In genomic region chr1:202692959-202693555, GRCh38 we compare ENCODE assay signal across 1 cellular context.
TF ChIP-seq lines count a peak whose summit lies in the region.

No MANE protein-coding gene starts in this region.

TF ChIP-seq in HepG2, 621 proteins besides CTCF, POLR2A, EP300 and RAD21 (continued from another document and continues in another):
- TF ChIP-seq PITX1 (CRISPR knock-in tag; IDR thresholded peaks at IDR 0.05), result no peak
- TF ChIP-seq ZSCAN31 (CRISPR knock-in tag; IDR thresholded peaks at IDR 0.05; ENCODE audit: low read depth), result no peak
- TF ChIP-seq ZNF350 (CRISPR knock-in tag; IDR thresholded peaks at IDR 0.05; ENCODE audit: borderline replicate concordance, low read depth), result no peak
- no peak for TF ChIP-seq HNRNPUL1 (IDR thresholded peaks at IDR 0.05; ENCODE audit: low read depth, low read length)
- TF ChIP-seq TBP (CRISPR knock-in tag; IDR thresholded peaks at IDR 0.05), result no peak
- no peak for TF ChIP-seq ZNF629 (CRISPR knock-in tag; conservative IDR thresholded peaks at IDR 0.05)
- TF ChIP-seq ZNF263 (CRISPR knock-in tag; IDR thresholded peaks at IDR 0.05), result peak; percentile 60; the same call in 1 of the 2 replicates
- TF ChIP-seq FOSL1 (CRISPR knock-in tag; IDR thresholded peaks at IDR 0.05; ENCODE audit: borderline replicate concordance), result no peak
- peak; percentile 74; the same call in 1 of the 2 replicates for TF ChIP-seq ZNF83 (CRISPR knock-in tag; IDR thresholded peaks at IDR 0.05; ENCODE audit: borderline replicate concordance)
- TF ChIP-seq RFX3 (CRISPR knock-in tag; IDR thresholded peaks at IDR 0.05), result no peak
- peak; percentile 83; the same call in 1 of the 2 replicates for TF ChIP-seq NKX3-1 (CRISPR knock-in tag; IDR thresholded peaks at IDR 0.05)
- TF ChIP-seq, protein P1, sequence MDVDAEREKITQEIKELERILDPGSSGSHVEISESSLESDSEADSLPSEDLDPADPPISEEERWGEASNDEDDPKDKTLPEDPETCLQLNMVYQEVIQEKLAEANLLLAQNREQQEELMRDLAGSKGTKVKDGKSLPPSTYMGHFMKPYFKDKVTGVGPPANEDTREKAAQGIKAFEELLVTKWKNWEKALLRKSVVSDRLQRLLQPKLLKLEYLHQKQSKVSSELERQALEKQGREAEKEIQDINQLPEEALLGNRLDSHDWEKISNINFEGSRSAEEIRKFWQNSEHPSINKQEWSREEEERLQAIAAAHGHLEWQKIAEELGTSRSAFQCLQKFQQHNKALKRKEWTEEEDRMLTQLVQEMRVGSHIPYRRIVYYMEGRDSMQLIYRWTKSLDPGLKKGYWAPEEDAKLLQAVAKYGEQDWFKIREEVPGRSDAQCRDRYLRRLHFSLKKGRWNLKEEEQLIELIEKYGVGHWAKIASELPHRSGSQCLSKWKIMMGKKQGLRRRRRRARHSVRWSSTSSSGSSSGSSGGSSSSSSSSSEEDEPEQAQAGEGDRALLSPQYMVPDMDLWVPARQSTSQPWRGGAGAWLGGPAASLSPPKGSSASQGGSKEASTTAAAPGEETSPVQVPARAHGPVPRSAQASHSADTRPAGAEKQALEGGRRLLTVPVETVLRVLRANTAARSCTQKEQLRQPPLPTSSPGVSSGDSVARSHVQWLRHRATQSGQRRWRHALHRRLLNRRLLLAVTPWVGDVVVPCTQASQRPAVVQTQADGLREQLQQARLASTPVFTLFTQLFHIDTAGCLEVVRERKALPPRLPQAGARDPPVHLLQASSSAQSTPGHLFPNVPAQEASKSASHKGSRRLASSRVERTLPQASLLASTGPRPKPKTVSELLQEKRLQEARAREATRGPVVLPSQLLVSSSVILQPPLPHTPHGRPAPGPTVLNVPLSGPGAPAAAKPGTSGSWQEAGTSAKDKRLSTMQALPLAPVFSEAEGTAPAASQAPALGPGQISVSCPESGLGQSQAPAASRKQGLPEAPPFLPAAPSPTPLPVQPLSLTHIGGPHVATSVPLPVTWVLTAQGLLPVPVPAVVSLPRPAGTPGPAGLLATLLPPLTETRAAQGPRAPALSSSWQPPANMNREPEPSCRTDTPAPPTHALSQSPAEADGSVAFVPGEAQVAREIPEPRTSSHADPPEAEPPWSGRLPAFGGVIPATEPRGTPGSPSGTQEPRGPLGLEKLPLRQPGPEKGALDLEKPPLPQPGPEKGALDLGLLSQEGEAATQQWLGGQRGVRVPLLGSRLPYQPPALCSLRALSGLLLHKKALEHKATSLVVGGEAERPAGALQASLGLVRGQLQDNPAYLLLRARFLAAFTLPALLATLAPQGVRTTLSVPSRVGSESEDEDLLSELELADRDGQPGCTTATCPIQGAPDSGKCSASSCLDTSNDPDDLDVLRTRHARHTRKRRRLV (CRISPR knock-in tag; IDR thresholded peaks at IDR 0.05), result no peak
- peak; percentile 57; the same call in 1 of the 2 replicates for TF ChIP-seq ZMYM4 (CRISPR knock-in tag; IDR thresholded peaks at IDR 0.05)
- no peak for TF ChIP-seq AGO1 (IDR thresholded peaks at IDR 0.05; ENCODE audit: low read depth, low read length, poor library complexity, severe bottlenecking)
- no peak for TF ChIP-seq ZNF510 (CRISPR knock-in tag; IDR thresholded peaks at IDR 0.05; ENCODE audit: low read depth)
- peak; percentile 64; the same call in 1 of the 2 replicates for TF ChIP-seq CCDC6 (CRISPR knock-in tag; IDR thresholded peaks at IDR 0.05)
- TF ChIP-seq, protein P2, sequence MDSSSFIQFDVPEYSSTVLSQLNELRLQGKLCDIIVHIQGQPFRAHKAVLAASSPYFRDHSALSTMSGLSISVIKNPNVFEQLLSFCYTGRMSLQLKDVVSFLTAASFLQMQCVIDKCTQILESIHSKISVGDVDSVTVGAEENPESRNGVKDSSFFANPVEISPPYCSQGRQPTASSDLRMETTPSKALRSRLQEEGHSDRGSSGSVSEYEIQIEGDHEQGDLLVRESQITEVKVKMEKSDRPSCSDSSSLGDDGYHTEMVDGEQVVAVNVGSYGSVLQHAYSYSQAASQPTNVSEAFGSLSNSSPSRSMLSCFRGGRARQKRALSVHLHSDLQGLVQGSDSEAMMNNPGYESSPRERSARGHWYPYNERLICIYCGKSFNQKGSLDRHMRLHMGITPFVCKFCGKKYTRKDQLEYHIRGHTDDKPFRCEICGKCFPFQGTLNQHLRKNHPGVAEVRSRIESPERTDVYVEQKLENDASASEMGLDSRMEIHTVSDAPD (CRISPR knock-in tag; IDR thresholded peaks at IDR 0.05), result no peak
- no peak for TF ChIP-seq NONO (IDR thresholded peaks at IDR 0.05)
- no peak for TF ChIP-seq NONO (CRISPR knock-in tag; conservative IDR thresholded peaks at IDR 0.05)
- TF ChIP-seq, protein P3, sequence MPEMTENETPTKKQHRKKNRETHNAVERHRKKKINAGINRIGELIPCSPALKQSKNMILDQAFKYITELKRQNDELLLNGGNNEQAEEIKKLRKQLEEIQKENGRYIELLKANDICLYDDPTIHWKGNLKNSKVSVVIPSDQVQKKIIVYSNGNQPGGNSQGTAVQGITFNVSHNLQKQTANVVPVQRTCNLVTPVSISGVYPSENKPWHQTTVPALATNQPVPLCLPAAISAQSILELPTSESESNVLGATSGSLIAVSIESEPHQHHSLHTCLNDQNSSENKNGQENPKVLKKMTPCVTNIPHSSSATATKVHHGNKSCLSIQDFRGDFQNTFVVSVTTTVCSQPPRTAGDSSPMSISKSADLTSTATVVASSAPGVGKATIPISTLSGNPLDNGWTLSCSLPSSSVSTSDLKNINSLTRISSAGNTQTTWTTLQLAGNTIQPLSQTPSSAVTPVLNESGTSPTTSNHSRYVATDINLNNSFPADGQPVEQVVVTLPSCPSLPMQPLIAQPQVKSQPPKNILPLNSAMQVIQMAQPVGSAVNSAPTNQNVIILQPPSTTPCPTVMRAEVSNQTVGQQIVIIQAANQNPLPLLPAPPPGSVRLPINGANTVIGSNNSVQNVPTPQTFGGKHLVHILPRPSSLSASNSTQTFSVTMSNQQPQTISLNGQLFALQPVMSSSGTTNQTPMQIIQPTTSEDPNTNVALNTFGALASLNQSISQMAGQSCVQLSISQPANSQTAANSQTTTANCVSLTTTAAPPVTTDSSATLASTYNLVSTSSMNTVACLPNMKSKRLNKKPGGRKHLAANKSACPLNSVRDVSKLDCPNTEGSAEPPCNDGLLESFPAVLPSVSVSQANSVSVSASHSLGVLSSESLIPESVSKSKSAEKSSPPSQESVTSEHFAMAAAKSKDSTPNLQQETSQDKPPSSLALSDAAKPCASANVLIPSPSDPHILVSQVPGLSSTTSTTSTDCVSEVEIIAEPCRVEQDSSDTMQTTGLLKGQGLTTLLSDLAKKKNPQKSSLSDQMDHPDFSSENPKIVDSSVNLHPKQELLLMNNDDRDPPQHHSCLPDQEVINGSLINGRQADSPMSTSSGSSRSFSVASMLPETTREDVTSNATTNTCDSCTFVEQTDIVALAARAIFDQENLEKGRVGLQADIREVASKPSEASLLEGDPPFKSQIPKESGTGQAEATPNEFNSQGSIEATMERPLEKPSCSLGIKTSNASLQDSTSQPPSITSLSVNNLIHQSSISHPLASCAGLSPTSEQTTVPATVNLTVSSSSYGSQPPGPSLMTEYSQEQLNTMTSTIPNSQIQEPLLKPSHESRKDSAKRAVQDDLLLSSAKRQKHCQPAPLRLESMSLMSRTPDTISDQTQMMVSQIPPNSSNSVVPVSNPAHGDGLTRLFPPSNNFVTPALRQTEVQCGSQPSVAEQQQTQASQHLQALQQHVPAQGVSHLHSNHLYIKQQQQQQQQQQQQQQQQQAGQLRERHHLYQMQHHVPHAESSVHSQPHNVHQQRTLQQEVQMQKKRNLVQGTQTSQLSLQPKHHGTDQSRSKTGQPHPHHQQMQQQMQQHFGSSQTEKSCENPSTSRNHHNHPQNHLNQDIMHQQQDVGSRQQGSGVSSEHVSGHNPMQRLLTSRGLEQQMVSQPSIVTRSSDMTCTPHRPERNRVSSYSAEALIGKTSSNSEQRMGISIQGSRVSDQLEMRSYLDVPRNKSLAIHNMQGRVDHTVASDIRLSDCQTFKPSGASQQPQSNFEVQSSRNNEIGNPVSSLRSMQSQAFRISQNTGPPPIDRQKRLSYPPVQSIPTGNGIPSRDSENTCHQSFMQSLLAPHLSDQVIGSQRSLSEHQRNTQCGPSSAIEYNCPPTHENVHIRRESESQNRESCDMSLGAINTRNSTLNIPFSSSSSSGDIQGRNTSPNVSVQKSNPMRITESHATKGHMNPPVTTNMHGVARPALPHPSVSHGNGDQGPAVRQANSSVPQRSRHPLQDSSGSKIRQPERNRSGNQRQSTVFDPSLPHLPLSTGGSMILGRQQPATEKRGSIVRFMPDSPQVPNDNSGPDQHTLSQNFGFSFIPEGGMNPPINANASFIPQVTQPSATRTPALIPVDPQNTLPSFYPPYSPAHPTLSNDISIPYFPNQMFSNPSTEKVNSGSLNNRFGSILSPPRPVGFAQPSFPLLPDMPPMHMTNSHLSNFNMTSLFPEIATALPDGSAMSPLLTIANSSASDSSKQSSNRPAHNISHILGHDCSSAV (CRISPR knock-in tag; IDR thresholded peaks at IDR 0.05; ENCODE audit: borderline replicate concordance), result no peak
- no peak for TF ChIP-seq ZNF788 (CRISPR knock-in tag; IDR thresholded peaks at IDR 0.05; ENCODE audit: borderline replicate concordance)
- no peak for TF ChIP-seq ZNF720 (CRISPR knock-in tag; IDR thresholded peaks at IDR 0.05)
- TF ChIP-seq ZBTB26 (CRISPR knock-in tag; IDR thresholded peaks at IDR 0.05; ENCODE audit: borderline replicate concordance), result peak; percentile 77
- no peak for TF ChIP-seq ZNF24 (IDR thresholded peaks at IDR 0.05)
- TF ChIP-seq ISL2 (CRISPR knock-in tag; IDR thresholded peaks at IDR 0.05), result peak; percentile 59; the same call in 1 of the 2 replicates
- no peak for TF ChIP-seq THAP7 (CRISPR knock-in tag; IDR thresholded peaks at IDR 0.05)
- TF ChIP-seq SALL2 (CRISPR knock-in tag; IDR thresholded peaks at IDR 0.05), result peak; percentile 69; the same call in 1 of the 2 replicates
- TF ChIP-seq ERF (CRISPR knock-in tag; IDR thresholded peaks at IDR 0.05), result peak; percentile 96
- no peak for TF ChIP-seq ZNF354B (CRISPR knock-in tag; IDR thresholded peaks at IDR 0.05)
- no peak for TF ChIP-seq GABPB1 (CRISPR knock-in tag; IDR thresholded peaks at IDR 0.05)
- no peak for TF ChIP-seq ZNF383 (CRISPR knock-in tag; IDR thresholded peaks at IDR 0.05; ENCODE audit: borderline replicate concordance)
- TF ChIP-seq ZNF724P (CRISPR knock-in tag; IDR thresholded peaks at IDR 0.05; ENCODE audit: borderline replicate concordance), result peak; percentile 59; the same call in 1 of the 2 replicates
- no peak for TF ChIP-seq IRF9 (CRISPR knock-in tag; IDR thresholded peaks at IDR 0.05; ENCODE audit: borderline replicate concordance)
- TF ChIP-seq NR1H2 (CRISPR knock-in tag; IDR thresholded peaks at IDR 0.05; ENCODE audit: borderline replicate concordance, low read depth), result no peak
- no peak for TF ChIP-seq ZNF770 (CRISPR knock-in tag; IDR thresholded peaks at IDR 0.05)
- TF ChIP-seq SP1 (IDR thresholded peaks at IDR 0.05), result no peak
- TF ChIP-seq SP1 (CRISPR knock-in tag; IDR thresholded peaks at IDR 0.05), result no peak
- TF ChIP-seq, protein P4, sequence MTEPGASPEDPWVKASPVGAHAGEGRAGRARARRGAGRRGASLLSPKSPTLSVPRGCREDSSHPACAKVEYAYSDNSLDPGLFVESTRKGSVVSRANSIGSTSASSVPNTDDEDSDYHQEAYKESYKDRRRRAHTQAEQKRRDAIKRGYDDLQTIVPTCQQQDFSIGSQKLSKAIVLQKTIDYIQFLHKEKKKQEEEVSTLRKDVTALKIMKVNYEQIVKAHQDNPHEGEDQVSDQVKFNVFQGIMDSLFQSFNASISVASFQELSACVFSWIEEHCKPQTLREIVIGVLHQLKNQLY (CRISPR knock-in tag; IDR thresholded peaks at IDR 0.05), result no peak; the same call in 1 of the 2 replicates
- peak; percentile 72 for TF ChIP-seq SAP130 (CRISPR knock-in tag; IDR thresholded peaks at IDR 0.05; ENCODE audit: low read depth)
- no peak for TF ChIP-seq ZNF34 (CRISPR knock-in tag; IDR thresholded peaks at IDR 0.05; ENCODE audit: borderline replicate concordance)
- no peak for TF ChIP-seq NCOR1 (IDR thresholded peaks at IDR 0.05; ENCODE audit: borderline replicate concordance, low read length)
- TF ChIP-seq ZNF260 (CRISPR knock-in tag; IDR thresholded peaks at IDR 0.05; ENCODE audit: borderline replicate concordance, low read depth), result no peak
- no peak for TF ChIP-seq SOX13 (IDR thresholded peaks at IDR 0.05)
- TF ChIP-seq SOX13 (CRISPR knock-in tag; conservative IDR thresholded peaks at IDR 0.05 in 1 of 2, IDR thresholded peaks at IDR 0.05 in 1 of 2), result peak in 1 of 2 experiments; percentile 56; a peak in 2 of 4 replicates
- no peak for TF ChIP-seq EZH2 (conservative IDR thresholded peaks at IDR 0.05; ENCODE audit: low read depth, low read length)
- no peak for TF ChIP-seq TAF1 (CRISPR knock-in tag; IDR thresholded peaks at IDR 0.05)
- TF ChIP-seq SSRP1 (CRISPR knock-in tag; IDR thresholded peaks at IDR 0.05), result no peak
- no peak for TF ChIP-seq MED1 (CRISPR knock-in tag; IDR thresholded peaks at IDR 0.05)
